ENCODE assay signal across 19 cellular contexts in the genomic region with DNA sequence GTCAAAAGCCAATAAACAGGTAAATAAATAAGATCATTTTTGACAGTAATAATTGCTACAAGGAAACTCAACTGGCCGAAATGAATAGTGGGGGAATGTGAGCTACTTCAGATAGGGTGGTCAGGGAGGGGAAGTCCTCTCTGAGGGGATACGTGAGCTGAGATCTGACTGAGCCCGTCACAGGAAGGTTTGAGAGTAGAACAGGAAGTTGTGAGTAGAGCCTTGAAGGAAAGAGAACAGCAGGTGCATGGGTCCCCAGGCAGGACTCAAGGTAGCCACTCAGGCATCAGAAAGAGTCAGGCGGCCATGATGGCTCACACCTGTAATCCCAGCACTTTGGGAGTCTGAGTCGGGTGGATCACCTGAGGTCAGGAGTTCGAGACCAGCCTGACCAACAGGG. TPM values are rescaled to one million over a fixed set of nuclear protein-coding genes. Genes with fewer than 3 reads are reported as not detected.
DNase-seq lines count a peak whose midpoint lies in the region; ATAC-seq and TF ChIP-seq lines count a peak whose summit lies in the region.
"Had no signal": no experiment of that assay in that cellular context is flagged by ENCODE, and none has a peak within 500 bp of the region (broad histone marks: within the 10 kb centered on the region; RNA-seq: fewer than 3 reads in every experiment).

No MANE protein-coding gene starts in this region.

- intact Hi-C loops in activated CD4-positive, alpha-beta memory T cell treated with anti-CD3 and anti-CD28 coated beads for 36 hours (cut with micrococcal nuclease) = no loop called here
- intact Hi-C loops in heart left ventricle (cut with DNase I) = loop anchor here in 1 of 10 donors (10.0 kb wide), 2 partner anchors 55 to 65 kb away; partner anchors contain the start of gene ZNF575

- CTCF ChIA-PET in activated CD4-positive, alpha-beta memory T cell treated with anti-CD3 and anti-CD28 coated beads for 36 hours (lab: Charles Lee) = interaction anchor here (1.5 to 1.7 kb wide), 3 partner anchors 15 to 143 kb away, joined by 3 to 4 read pairs (median 4); partner anchors contain the start of genes PINLYP and XRCC1

- no peak for TF ChIP-seq POLR2A in heart left ventricle (IDR thresholded peaks at IDR 0.05)

- no peak for DNase-seq in activated T-cell treated with anti-CD3 and anti-CD28 coated beads, Interleukin-2, amount 50 U/mL, for 24 hours
- DNase-seq in activated T-cell treated with anti-CD3 and anti-CD28 coated beads, Interleukin-2, amount 50 U/mL, for 4 hours = no peak
- DNase-seq in activated CD4-positive, alpha-beta memory T cell treated with anti-CD3 and anti-CD28 coated beads for 36 hours = no peak
- DNase-seq in immature natural killer cell (no peak), heart left ventricle (no peak)
- no peak for DNase-seq in stimulated activated naive CD8-positive, alpha-beta T cell treated with anti-CD3 and anti-CD28 coated beads, Interleukin-15, amount 100 ng/mL, for 72 hours
- DNase-seq: activated gamma-delta T cell; effector memory CD4-positive, alpha-beta T cell; heart right ventricle; HFFc6; NCI-H1694 treated with DMSO at 0.1 percent for 48 hours; NCI-H2227 treated with DMSO at 0.1 percent for 48 hours; NCI-H82; ovary; SHP77 treated with DMSO at 0.1 percent for 48 hours had no signal

- no peaks in the 10 kb centered on the region for H3K27me3 ChIP-seq in heart left ventricle
- H3K27me3 ChIP-seq: heart right ventricle, ovary had no signal

- no peak overlapping the region for H3K4me3 ChIP-seq in heart left ventricle
- H3K4me3 ChIP-seq: heart right ventricle, ovary had no signal

- no peaks in the 10 kb centered on the region for H3K9me3 Mint-ChIP-seq in activated T-cell treated with anti-CD3 and anti-CD28 coated beads, Interleukin-2, amount 50 U/mL, for 24 hours
- H3K9me3 Mint-ChIP-seq in activated T-cell treated with anti-CD3 and anti-CD28 coated beads, Interleukin-2, amount 50 U/mL, for 4 hours = no peaks in the 10 kb centered on the region
- no peaks in the 10 kb centered on the region for H3K9me3 Mint-ChIP-seq in activated CD4-positive, alpha-beta memory T cell treated with anti-CD3 and anti-CD28 coated beads for 36 hours
- H3K9me3 Mint-ChIP-seq in immature natural killer cell = no peaks in the 10 kb centered on the region
- H3K9me3 Mint-ChIP-seq in stimulated activated naive CD8-positive, alpha-beta T cell treated with anti-CD3 and anti-CD28 coated beads, Interleukin-15, amount 100 ng/mL, for 72 hours = no peaks in the 10 kb centered on the region
- H3K9me3 Mint-ChIP-seq in activated T-helper 17 cell treated with anti-CD3 and anti-CD28 coated beads, Interleukin-2, amount 50 U/mL, for 72 hours = no peaks in the 10 kb centered on the region
- H3K9me3 Mint-ChIP-seq: CD14-positive monocyte, HFFc6 had no signal

- H3K27me3 Mint-ChIP-seq in activated T-cell treated with anti-CD3 and anti-CD28 coated beads, Interleukin-2, amount 50 U/mL, for 24 hours = no peaks in the 10 kb centered on the region
- no peaks in the 10 kb centered on the region for H3K27me3 Mint-ChIP-seq in activated T-cell treated with anti-CD3 and anti-CD28 coated beads, Interleukin-2, amount 50 U/mL, for 4 hours (ENCODE audit: low read depth)
- no peaks in the 10 kb centered on the region for H3K27me3 Mint-ChIP-seq in activated CD4-positive, alpha-beta memory T cell treated with anti-CD3 and anti-CD28 coated beads for 36 hours
- H3K27me3 Mint-ChIP-seq in immature natural killer cell (ENCODE audit: low read depth in 3 of 3) = peaks cover 0 to 5% (median 4%) of the 10 kb centered on the region in 3 donors
- H3K27me3 Mint-ChIP-seq in stimulated activated naive CD8-positive, alpha-beta T cell treated with anti-CD3 and anti-CD28 coated beads, Interleukin-15, amount 100 ng/mL, for 72 hours = no peaks in the 10 kb centered on the region
- no peaks in the 10 kb centered on the region for H3K27me3 Mint-ChIP-seq in activated T-helper 17 cell treated with anti-CD3 and anti-CD28 coated beads, Interleukin-2, amount 50 U/mL, for 72 hours

- ATAC-seq in activated T-cell treated with anti-CD3 and anti-CD28 coated beads, Interleukin-2, amount 50 U/mL, for 4 hours = no peak
- no peak for ATAC-seq in stimulated activated naive CD8-positive, alpha-beta T cell treated with anti-CD3 and anti-CD28 coated beads, Interleukin-15, amount 100 ng/mL, for 72 hours
- ATAC-seq in activated T-helper 17 cell treated with anti-CD3 and anti-CD28 coated beads, Interleukin-2, amount 50 U/mL, for 72 hours (replicated peaks) = no peak
- ATAC-seq in heart left ventricle (no peak), GM21529 (IDR thresholded peaks at IDR 0.05; ENCODE audit: unreplicated experiment) (no peak)
- ATAC-seq: heart right ventricle, sciatic nerve had no signal

- H3K27ac ChIP-seq in heart left ventricle = no peak overlapping the region
- H3K27ac ChIP-seq: heart right ventricle, ovary had no signal

- H3K9me3 ChIP-seq in heart left ventricle = no peaks in the 10 kb centered on the region
- H3K9me3 ChIP-seq: heart right ventricle, ovary had no signal

- peaks cover 17% of the 10 kb centered on the region for H3K4me1 Mint-ChIP-seq in activated T-cell treated with anti-CD3 and anti-CD28 coated beads, Interleukin-2, amount 50 U/mL, for 24 hours (ENCODE audit: low read depth)
- peaks cover 17% of the 10 kb centered on the region for H3K4me1 Mint-ChIP-seq in activated T-cell treated with anti-CD3 and anti-CD28 coated beads, Interleukin-2, amount 50 U/mL, for 4 hours (ENCODE audit: low read depth)
- peaks cover 19% of the 10 kb centered on the region for H3K4me1 Mint-ChIP-seq in activated CD4-positive, alpha-beta memory T cell treated with anti-CD3 and anti-CD28 coated beads for 36 hours (ENCODE audit: low read depth)
- peaks cover 13 to 18% of the 10 kb centered on the region in 2 donors for H3K4me1 Mint-ChIP-seq in immature natural killer cell
- H3K4me1 Mint-ChIP-seq in stimulated activated naive CD8-positive, alpha-beta T cell treated with anti-CD3 and anti-CD28 coated beads, Interleukin-15, amount 100 ng/mL, for 72 hours = peaks cover 58% of the 10 kb centered on the region
- H3K4me1 Mint-ChIP-seq in activated T-helper 17 cell treated with anti-CD3 and anti-CD28 coated beads, Interleukin-2, amount 50 U/mL, for 72 hours = peaks cover 16% of the 10 kb centered on the region

- peaks cover 67% of the 10 kb centered on the region for H3K36me3 Mint-ChIP-seq in activated T-cell treated with anti-CD3 and anti-CD28 coated beads, Interleukin-2, amount 50 U/mL, for 24 hours (ENCODE audit: low read depth)
- peaks cover 28% of the 10 kb centered on the region for H3K36me3 Mint-ChIP-seq in activated T-cell treated with anti-CD3 and anti-CD28 coated beads, Interleukin-2, amount 50 U/mL, for 4 hours (ENCODE audit: insufficient read depth)
- H3K36me3 Mint-ChIP-seq in activated CD4-positive, alpha-beta memory T cell treated with anti-CD3 and anti-CD28 coated beads for 36 hours = peaks cover 19% of the 10 kb centered on the region
- H3K36me3 Mint-ChIP-seq in immature natural killer cell = peaks cover 0 to 19% (median 4%) of the 10 kb centered on the region in 3 donors
- peaks cover 45% of the 10 kb centered on the region for H3K36me3 Mint-ChIP-seq in activated T-helper 17 cell treated with anti-CD3 and anti-CD28 coated beads, Interleukin-2, amount 50 U/mL, for 72 hours (ENCODE audit: low read depth)

- H3K4me1 ChIP-seq in heart left ventricle = peaks cover 2 to 16% (median 12%) of the 10 kb centered on the region in 12 donors

- H3K27ac Mint-ChIP-seq in activated T-cell treated with anti-CD3 and anti-CD28 coated beads, Interleukin-2, amount 50 U/mL, for 24 hours = peak overlapping the region; percentile 56
- H3K27ac Mint-ChIP-seq in activated CD4-positive, alpha-beta memory T cell treated with anti-CD3 and anti-CD28 coated beads for 36 hours = peak overlapping the region; percentile 28
- H3K27ac Mint-ChIP-seq in immature natural killer cell = peak overlapping the region in 5 of 6 donors; percentile 14 to 81 (median 74)
- H3K27ac Mint-ChIP-seq in stimulated activated naive CD8-positive, alpha-beta T cell treated with anti-CD3 and anti-CD28 coated beads, Interleukin-15, amount 100 ng/mL, for 72 hours = peak overlapping the region; percentile 19 to 35
- H3K27ac Mint-ChIP-seq in activated T-helper 17 cell treated with anti-CD3 and anti-CD28 coated beads, Interleukin-2, amount 50 U/mL, for 72 hours = no peak overlapping the region
- H3K27ac Mint-ChIP-seq: HFFc6 had no signal

- TF ChIP-seq CTCF in heart left ventricle (IDR thresholded peaks at IDR 0.05) = no peak

- H3K36me3 ChIP-seq in heart left ventricle = peaks cover 0 to 85% (median 54%) of the 10 kb centered on the region in 9 donors
- H3K36me3 ChIP-seq: ovary had no signal

- POLR2A ChIA-PET in activated CD4-positive, alpha-beta memory T cell treated with anti-CD3 and anti-CD28 coated beads for 36 hours (lab: Charles Lee) = no interaction called here

- H3K4me3 Mint-ChIP-seq in activated T-cell treated with anti-CD3 and anti-CD28 coated beads, Interleukin-2, amount 50 U/mL, for 24 hours = no peak overlapping the region
- no peak overlapping the region for H3K4me3 Mint-ChIP-seq in activated T-cell treated with anti-CD3 and anti-CD28 coated beads, Interleukin-2, amount 50 U/mL, for 4 hours
- H3K4me3 Mint-ChIP-seq in activated CD4-positive, alpha-beta memory T cell treated with anti-CD3 and anti-CD28 coated beads for 36 hours = no peak overlapping the region
- no peak overlapping the region for H3K4me3 Mint-ChIP-seq in immature natural killer cell
- H3K4me3 Mint-ChIP-seq in stimulated activated naive CD8-positive, alpha-beta T cell treated with anti-CD3 and anti-CD28 coated beads, Interleukin-15, amount 100 ng/mL, for 72 hours = no peak overlapping the region
- no peak overlapping the region for H3K4me3 Mint-ChIP-seq in activated T-helper 17 cell treated with anti-CD3 and anti-CD28 coated beads, Interleukin-2, amount 50 U/mL, for 72 hours
- H3K4me3 Mint-ChIP-seq: CD14-positive monocyte, HFFc6 had no signal

- 83 to 87% (median 85%) methylated on average over 6 of the region's 6 CpGs for WGBS in heart left ventricle, 4 donors

RNA-seq across cellular contexts. Expression of gene IRGQ, which starts 6.3 kb away (rescaled TPM):
- 10 to 100 TPM; 31.7 to 38.2 (median 33.5) TPM for total RNA-seq in activated T-cell treated with anti-CD3 and anti-CD28 coated beads, Interleukin-2, amount 50 U/mL, for 4 hours
- 10 to 100 TPM; 18.3 to 19.9 TPM for total RNA-seq in activated CD4-positive, alpha-beta memory T cell treated with anti-CD3 and anti-CD28 coated beads for 36 hours
- polyA plus RNA-seq in immature natural killer cell (1 to 10 TPM in 1 of 3 donors, under 1 TPM in 1, not detected in 1; 0.38 to 2.6 TPM), heart left ventricle (10 to 100 TPM in 1 of 2 donors, 1 to 10 TPM in 1; 7.4 to 11.9 TPM)
- total RNA-seq in activated T-helper 17 cell treated with anti-CD3 and anti-CD28 coated beads, Interleukin-2, amount 50 U/mL, for 72 hours = 10 to 100 TPM; 18.3 to 22.1 TPM
- 10 to 100 TPM; 21.1 to 36.1 (median 24.9) TPM for total RNA-seq in heart left ventricle

RNA-seq across cellular contexts. Expression of gene ZNF576, which starts 6.7 kb away (rescaled TPM):
- total RNA-seq in activated T-cell treated with anti-CD3 and anti-CD28 coated beads, Interleukin-2, amount 50 U/mL, for 4 hours = 10 to 100 TPM; 16.6 to 22.3 (median 18.5) TPM
- 10 to 100 TPM; 12.6 to 14.1 TPM for total RNA-seq in activated CD4-positive, alpha-beta memory T cell treated with anti-CD3 and anti-CD28 coated beads for 36 hours
- polyA plus RNA-seq in immature natural killer cell (10 to 100 TPM in 1 of 3 donors, 1 to 10 TPM in 2; 6.7 to 12.8 (median 7.1) TPM), heart left ventricle (10 to 100 TPM in 1 of 2 donors, 1 to 10 TPM in 1; 8.9 to 22.4 TPM)
- 10 to 100 TPM; 17.8 to 23.3 TPM for total RNA-seq in activated T-helper 17 cell treated with anti-CD3 and anti-CD28 coated beads, Interleukin-2, amount 50 U/mL, for 72 hours
- total RNA-seq in heart left ventricle = 10 to 100 TPM in 7 of 9 donors, 1 to 10 TPM in 2; 9.0 to 17.6 (median 11.8) TPM

RNA-seq across cellular contexts. Expression of gene PINLYP, which starts 14.1 kb away (rescaled TPM):
- total RNA-seq in activated T-cell treated with anti-CD3 and anti-CD28 coated beads, Interleukin-2, amount 50 U/mL, for 4 hours = 1 to 10 TPM; 1.3 to 2.5 (median 2.2) TPM
- total RNA-seq in activated CD4-positive, alpha-beta memory T cell treated with anti-CD3 and anti-CD28 coated beads for 36 hours = 1 to 10 TPM; 2.2 to 3.7 TPM
- polyA plus RNA-seq in immature natural killer cell (1 to 10 TPM in 1 of 3 donors, under 1 TPM in 1, not detected in 1; 0.61 to 3.9 TPM), heart left ventricle (1 to 10 TPM; 3.0 to 4.0 TPM)
- total RNA-seq in activated T-helper 17 cell treated with anti-CD3 and anti-CD28 coated beads, Interleukin-2, amount 50 U/mL, for 72 hours = 1 to 10 TPM; 4.6 to 6.2 TPM
- total RNA-seq in heart left ventricle = 1 to 10 TPM in 5 of 9 donors, under 1 TPM in 3, not detected in 1; 0.76 to 4.3 (median 1.1) TPM

RNA-seq across cellular contexts. Expression of gene XRCC1, which starts 14.4 kb away (rescaled TPM):
- total RNA-seq in activated T-cell treated with anti-CD3 and anti-CD28 coated beads, Interleukin-2, amount 50 U/mL, for 4 hours = 10 to 100 TPM; 21.0 to 24.2 (median 23.1) TPM
- total RNA-seq in activated CD4-positive, alpha-beta memory T cell treated with anti-CD3 and anti-CD28 coated beads for 36 hours = 10 to 100 TPM; 42.5 to 43.0 TPM
- polyA plus RNA-seq in immature natural killer cell (10 to 100 TPM; 13.3 to 34.3 (median 15.2) TPM), heart left ventricle (10 to 100 TPM; 11.3 to 19.3 TPM)
- total RNA-seq in activated T-helper 17 cell treated with anti-CD3 and anti-CD28 coated beads, Interleukin-2, amount 50 U/mL, for 72 hours = 10 to 100 TPM; 33.8 to 34.9 TPM
- 10 to 100 TPM; 11.2 to 21.3 (median 16.6) TPM for total RNA-seq in heart left ventricle

RNA-seq across cellular contexts. Expression of gene SRRM5, which starts 22.2 kb away (rescaled TPM):
- total RNA-seq in activated T-cell treated with anti-CD3 and anti-CD28 coated beads, Interleukin-2, amount 50 U/mL, for 4 hours = under 1 TPM; 0.25 to 0.87 (median 0.30) TPM
- under 1 TPM; 0.39 to 0.59 TPM for total RNA-seq in activated CD4-positive, alpha-beta memory T cell treated with anti-CD3 and anti-CD28 coated beads for 36 hours
- polyA plus RNA-seq in immature natural killer cell (under 1 TPM in 2 of 3 donors, not detected in 1; 0.43 to 0.86 TPM), heart left ventricle (under 1 TPM; 0.15 to 0.80 TPM)
- total RNA-seq in activated T-helper 17 cell treated with anti-CD3 and anti-CD28 coated beads, Interleukin-2, amount 50 U/mL, for 72 hours = 1 to 10 TPM in 1 of 2 donors, under 1 TPM in 1; 0.74 to 1.4 TPM
- under 1 TPM in 7 of 9 donors, not detected in 2; 0.07 to 0.35 (median 0.16) TPM for total RNA-seq in heart left ventricle
- polyA plus RNA-seq: CD14-positive monocyte had no signal
